ENCODE assay signal across 1 cellular context in genomic region chr4:30719363-30720020, GRCh38.
A peak's percentile ranks its signal among the peaks of the same experiment; 100 is the strongest.
TF ChIP-seq lines count a peak whose summit lies in the region.

No MANE protein-coding gene starts in this region.

TF ChIP-seq in HEK293, 187 proteins besides CTCF, POLR2A, EP300 and RAD21 (continued from another document):
- peak; percentile 68 for TF ChIP-seq ZNF692 (tag by site-specific recombination; IDR thresholded peaks at IDR 0.05)
- peak; percentile 70; the same call in 1 of the 2 replicates for TF ChIP-seq ZBTB20 (tag by site-specific recombination; IDR thresholded peaks at IDR 0.05)
- peak; percentile 80 for TF ChIP-seq OSR2 (tag by site-specific recombination; IDR thresholded peaks at IDR 0.05)
- TF ChIP-seq ZNF791 (tag by site-specific recombination; IDR thresholded peaks at IDR 0.05), result no peak
- TF ChIP-seq ZNF501 (tag by site-specific recombination; IDR thresholded peaks at IDR 0.05), result 0 out of 2 replicates have a peak, but pooled peaks have one; percentile 8
- no peak for TF ChIP-seq RBAK (tag by site-specific recombination; IDR thresholded peaks at IDR 0.05)
- TF ChIP-seq, protein P1, sequence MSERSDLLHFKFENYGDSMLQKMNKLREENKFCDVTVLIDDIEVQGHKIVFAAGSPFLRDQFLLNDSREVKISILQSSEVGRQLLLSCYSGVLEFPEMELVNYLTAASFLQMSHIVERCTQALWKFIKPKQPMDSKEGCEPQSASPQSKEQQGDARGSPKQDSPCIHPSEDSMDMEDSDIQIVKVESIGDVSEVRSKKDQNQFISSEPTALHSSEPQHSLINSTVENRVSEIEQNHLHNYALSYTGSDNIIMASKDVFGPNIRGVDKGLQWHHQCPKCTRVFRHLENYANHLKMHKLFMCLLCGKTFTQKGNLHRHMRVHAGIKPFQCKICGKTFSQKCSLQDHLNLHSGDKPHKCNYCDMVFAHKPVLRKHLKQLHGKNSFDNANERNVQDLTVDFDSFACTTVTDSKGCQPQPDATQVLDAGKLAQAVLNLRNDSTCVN (tag by site-specific recombination; optimal IDR thresholded peaks at IDR 0.05), result peak; percentile 70
- no peak for TF ChIP-seq ZNF146 (tag by site-specific recombination; IDR thresholded peaks at IDR 0.05)
- TF ChIP-seq ZNF629 (tag by site-specific recombination; IDR thresholded peaks at IDR 0.05), result peak; percentile 8; the same call in 1 of the 2 replicates
- peak; percentile 46 for TF ChIP-seq PATZ1 (tag by site-specific recombination; IDR thresholded peaks at IDR 0.05)
- peak; percentile 93 for TF ChIP-seq ZBTB48 (tag by site-specific recombination; IDR thresholded peaks at IDR 0.05)
- TF ChIP-seq ZNF174 (tag by site-specific recombination; IDR thresholded peaks at IDR 0.05), result no peak
- TF ChIP-seq ZNF19 (tag by site-specific recombination; IDR thresholded peaks at IDR 0.05; ENCODE audit: low read depth), result no peak
- TF ChIP-seq, protein P2, sequence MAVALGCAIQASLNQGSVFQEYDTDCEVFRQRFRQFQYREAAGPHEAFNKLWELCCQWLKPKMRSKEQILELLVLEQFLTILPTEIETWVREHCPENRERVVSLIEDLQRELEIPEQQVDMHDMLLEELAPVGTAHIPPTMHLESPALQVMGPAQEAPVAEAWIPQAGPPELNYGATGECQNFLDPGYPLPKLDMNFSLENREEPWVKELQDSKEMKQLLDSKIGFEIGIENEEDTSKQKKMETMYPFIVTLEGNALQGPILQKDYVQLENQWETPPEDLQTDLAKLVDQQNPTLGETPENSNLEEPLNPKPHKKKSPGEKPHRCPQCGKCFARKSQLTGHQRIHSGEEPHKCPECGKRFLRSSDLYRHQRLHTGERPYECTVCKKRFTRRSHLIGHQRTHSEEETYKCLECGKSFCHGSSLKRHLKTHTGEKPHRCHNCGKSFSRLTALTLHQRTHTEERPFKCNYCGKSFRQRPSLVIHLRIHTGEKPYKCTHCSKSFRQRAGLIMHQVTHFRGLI (tag by site-specific recombination; IDR thresholded peaks at IDR 0.05), result peak; percentile 47; the same call in 1 of the 2 replicates
- no peak for TF ChIP-seq ZNF843 (tag by site-specific recombination; IDR thresholded peaks at IDR 0.05)
- TF ChIP-seq ZNF366 (tag by site-specific recombination; conservative IDR thresholded peaks at IDR 0.05), result peak; percentile 77
- TF ChIP-seq YY2 (tag by site-specific recombination; IDR thresholded peaks at IDR 0.05), result no peak
- 0 out of 2 replicates have a peak, but pooled peaks have one; percentile 27 for TF ChIP-seq KLF9 (tag by site-specific recombination; IDR thresholded peaks at IDR 0.05; ENCODE audit: low read depth)
- TF ChIP-seq ZNF654 (tag by site-specific recombination; IDR thresholded peaks at IDR 0.05; ENCODE audit: low read depth), result no peak
- no peak for TF ChIP-seq REPIN1 (tag by site-specific recombination; IDR thresholded peaks at IDR 0.05; ENCODE audit: low read depth)
- no peak for TF ChIP-seq ZNF76 (tag by site-specific recombination; IDR thresholded peaks at IDR 0.05; ENCODE audit: borderline replicate concordance, low read depth)
- peak; percentile 98 for TF ChIP-seq ZXDB (tag by site-specific recombination; IDR thresholded peaks at IDR 0.05)
- TF ChIP-seq ZNF600 (tag by site-specific recombination; IDR thresholded peaks at IDR 0.05), result no peak; the same call in 1 of the 2 replicates
- TF ChIP-seq, protein P3, sequence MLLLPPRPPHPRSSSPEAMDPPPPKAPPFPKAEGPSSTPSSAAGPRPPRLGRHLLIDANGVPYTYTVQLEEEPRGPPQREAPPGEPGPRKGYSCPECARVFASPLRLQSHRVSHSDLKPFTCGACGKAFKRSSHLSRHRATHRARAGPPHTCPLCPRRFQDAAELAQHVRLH (tag by site-specific recombination; IDR thresholded peaks at IDR 0.05), result no peak
- 0 out of 2 replicates have a peak, but pooled peaks have one; percentile 19 for TF ChIP-seq ZNF610 (tag by site-specific recombination; IDR thresholded peaks at IDR 0.05; ENCODE audit: borderline replicate concordance)
- TF ChIP-seq IKZF3 (tag by site-specific recombination; IDR thresholded peaks at IDR 0.05), result peak; percentile 92
- TF ChIP-seq, protein P4, sequence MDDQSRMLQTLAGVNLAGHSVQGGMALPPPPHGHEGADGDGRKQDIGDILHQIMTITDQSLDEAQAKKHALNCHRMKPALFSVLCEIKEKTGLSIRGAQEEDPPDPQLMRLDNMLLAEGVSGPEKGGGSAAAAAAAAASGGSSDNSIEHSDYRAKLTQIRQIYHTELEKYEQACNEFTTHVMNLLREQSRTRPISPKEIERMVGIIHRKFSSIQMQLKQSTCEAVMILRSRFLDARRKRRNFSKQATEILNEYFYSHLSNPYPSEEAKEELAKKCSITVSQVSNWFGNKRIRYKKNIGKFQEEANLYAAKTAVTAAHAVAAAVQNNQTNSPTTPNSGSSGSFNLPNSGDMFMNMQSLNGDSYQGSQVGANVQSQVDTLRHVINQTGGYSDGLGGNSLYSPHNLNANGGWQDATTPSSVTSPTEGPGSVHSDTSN (CRISPR knock-in tag; IDR thresholded peaks at IDR 0.05), result no peak
- TF ChIP-seq PRDM10 (tag by site-specific recombination; IDR thresholded peaks at IDR 0.05), result peak; percentile 80
- TF ChIP-seq ZFP69B (tag by site-specific recombination; IDR thresholded peaks at IDR 0.05), result 0 out of 2 replicates have a peak, but pooled peaks have one; percentile 13
- TF ChIP-seq ZNF335 (tag by site-specific recombination; conservative IDR thresholded peaks at IDR 0.05), result peak; percentile 63
- TF ChIP-seq GLIS2 (tag by site-specific recombination; IDR thresholded peaks at IDR 0.05), result peak; percentile 28; the same call in 1 of the 2 replicates
- no peak for TF ChIP-seq ZNF830 (tag by site-specific recombination; IDR thresholded peaks at IDR 0.05; ENCODE audit: low read depth)
- TF ChIP-seq ZNF350 (tag by site-specific recombination; IDR thresholded peaks at IDR 0.05), result no peak
- TF ChIP-seq ZNF660 (tag by site-specific recombination; IDR thresholded peaks at IDR 0.05), result no peak
- no peak for TF ChIP-seq ZNF155 (tag by site-specific recombination; IDR thresholded peaks at IDR 0.05)
- TF ChIP-seq ZSCAN30 (tag by site-specific recombination; IDR thresholded peaks at IDR 0.05), result 0 out of 2 replicates have a peak, but pooled peaks have one; percentile 8
